In the genomic region with DNA sequence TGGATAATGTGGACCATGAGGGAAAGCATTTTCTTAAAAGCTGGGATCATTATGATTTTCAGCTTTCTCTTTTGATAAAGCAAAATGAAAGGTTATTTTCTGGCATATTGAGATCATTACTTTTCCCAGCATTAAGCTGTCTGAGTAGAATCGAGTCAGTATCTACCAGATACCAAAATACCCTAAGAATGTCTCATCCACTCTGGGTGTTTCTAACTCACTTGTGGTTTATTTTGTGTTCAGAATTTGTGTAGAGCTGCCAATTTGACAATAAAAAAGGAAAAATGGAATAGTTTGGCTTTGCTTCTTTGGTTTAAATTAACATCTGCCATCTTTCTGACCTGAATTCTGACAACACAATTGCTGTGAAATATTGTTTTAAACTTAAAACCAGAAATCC, we compare ENCODE assay signal across 18 cellular contexts.
DNase-seq lines count a peak whose midpoint lies in the region; ATAC-seq and TF ChIP-seq lines count a peak whose summit lies in the region.
"Had no signal": no experiment of that assay in that cellular context is flagged by ENCODE, and none has a peak within 500 bp of the region (broad histone marks: within the 10 kb centered on the region; RNA-seq: fewer than 3 reads in every experiment).

No MANE protein-coding gene starts in this region.

- H4K5ac ChIP-seq in H9 (ENCODE audit: insufficient read length, low read depth, low read length), result no peak overlapping the region

- H4K20me1 ChIP-seq in H9 (ENCODE audit: control insufficient read depth, insufficient read depth, insufficient read length) (no peaks in the 10 kb centered on the region), osteoblast (ENCODE audit: insufficient read depth, low read length) (no peaks in the 10 kb centered on the region)

- no peak overlapping the region for H3K18ac ChIP-seq in H9 (ENCODE audit: insufficient read length, low read depth, low read length)

- no peak overlapping the region for H2BK20ac ChIP-seq in H9 (ENCODE audit: low read depth, low read length, poor library complexity, severe bottlenecking)

- H3K4me1 ChIP-seq in H9 (ENCODE audit: insufficient read depth, low read length), result no peaks in the 10 kb centered on the region
- no peaks in the 10 kb centered on the region for H3K4me1 ChIP-seq in osteoblast (ENCODE audit: insufficient read depth, low read length)

- H3K4me3 Mint-ChIP-seq in H9, result no peak overlapping the region
- no peak overlapping the region for H3K4me3 Mint-ChIP-seq in progenitor cell of endocrine pancreas (ENCODE audit: low read depth)
- H3K4me3 Mint-ChIP-seq: CD4-positive, alpha-beta T cell had no signal

- WGBS in H9 (ENCODE audit: extremely low coverage, insufficient read length, low lambda C conversion rate), result no CpG with 5 or more reads among the region's 1 CpG

- no peak overlapping the region for H2BK15ac ChIP-seq in H9 (ENCODE audit: low read depth, low read length)

- no peaks in the 10 kb centered on the region for H3K36me3 ChIP-seq in osteoblast (ENCODE audit: insufficient read depth, low read length)

- no peaks in the 10 kb centered on the region for H3K27me3 Mint-ChIP-seq in H9 (ENCODE audit: low read depth)
- H3K27me3 Mint-ChIP-seq in progenitor cell of endocrine pancreas, result no peaks in the 10 kb centered on the region
- H3K27me3 Mint-ChIP-seq: CD4-positive, alpha-beta T cell had no signal

- no peak overlapping the region for H4K8ac ChIP-seq in H9 (replicated peaks; ENCODE audit: insufficient read length, low read depth, low read length)

- H3K36me3 Mint-ChIP-seq in H9 (ENCODE audit: insufficient read depth in 1 of 3, low read depth in 3 of 3), result no peaks in the 10 kb centered on the region
- H3K36me3 Mint-ChIP-seq in progenitor cell of endocrine pancreas (ENCODE audit: insufficient read depth), result no peaks in the 10 kb centered on the region

- TF ChIP-seq CTCF in AG10803 (conservative IDR thresholded peaks at IDR 0.05; ENCODE audit: low read length) (no peak), H9 (conservative IDR thresholded peaks at IDR 0.05) (no peak), progenitor cell of endocrine pancreas (IDR thresholded peaks at IDR 0.05; ENCODE audit: unreplicated experiment) (no peak), osteoblast (IDR thresholded peaks at IDR 0.05; ENCODE audit: extremely low read depth, low read depth, low read length) (no peak)

- H3K9ac ChIP-seq in H9 (ENCODE audit: extremely low read depth, insufficient read length, low read length), result no peak overlapping the region

- no peak overlapping the region for H4K91ac ChIP-seq in H9 (ENCODE audit: insufficient read length, low read depth, low read length)

- H3K27me3 ChIP-seq in H9 (ENCODE audit: insufficient read depth, low read length) (no peaks in the 10 kb centered on the region), osteoblast (ENCODE audit: insufficient read depth, low read length) (no peaks in the 10 kb centered on the region)

- H3K4me1 Mint-ChIP-seq in H9 (0 out of 4 replicates have a peak, but pooled peaks cover 0 to 2% of the 10 kb centered on the region in 2 experiments), progenitor cell of endocrine pancreas (ENCODE audit: low read depth) (peaks cover 26% of the 10 kb centered on the region)

- DNase-seq in AG10803 (ENCODE audit: low read depth) (peak; percentile 34), H9 (no peak), astrocyte of the hippocampus (ENCODE audit: low read depth, low spot score) (peak; percentile 23), progenitor cell of endocrine pancreas (ENCODE audit: low spot score, unreplicated experiment) (no peak), osteoblast (ENCODE audit: insufficient read length, low spot score, missing footprints) (no peak), NCI-H526 treated with DMSO at 0.1 percent for 48 hours (lab: John Stamatoyannopoulos, UW) (no peak), SKM-1 treated with dmso at 0.1 percent for 144 hours (lab: John Stamatoyannopoulos, UW; ENCODE audit: unreplicated experiment) (no peak)
- DNase-seq: 8988T; AML-193; CD4-positive, alpha-beta T cell; DMS153; DMS79; GDM1; HCEC 1CT had no signal

- H3K27ac Mint-ChIP-seq in H9 (no peak overlapping the region), progenitor cell of endocrine pancreas (peak overlapping the region; percentile 62)
- H3K27ac Mint-ChIP-seq: CD4-positive, alpha-beta T cell had no signal

- H3K14ac ChIP-seq in H9 (ENCODE audit: insufficient read depth, low read length), result no peak overlapping the region

- no peaks in the 10 kb centered on the region for H3K79me2 ChIP-seq in H9 (ENCODE audit: insufficient read depth, low read length)
- no peaks in the 10 kb centered on the region for H3K79me2 ChIP-seq in osteoblast (ENCODE audit: insufficient read depth, low read length)

- H3K27ac ChIP-seq in H9 (ENCODE audit: insufficient read length, low read depth, low read length) (no peak overlapping the region), osteoblast (ENCODE audit: low read depth, low read length) (no peak overlapping the region)
- H3K27ac ChIP-seq: C4-2B, HL-60 had no signal

- no peak overlapping the region for H2BK5ac ChIP-seq in H9 (ENCODE audit: insufficient read length, low read length)

- no peak overlapping the region for H2BK12ac ChIP-seq in H9 (ENCODE audit: insufficient read length, low read depth, low read length)

- H3K4me3 ChIP-seq in AG10803 (ENCODE audit: low read length) (no peak overlapping the region), osteoblast (ENCODE audit: insufficient read depth, low read length) (no peak overlapping the region)
- H3K4me3 ChIP-seq: K562 had no signal

- H3T11ph ChIP-seq in H9 (ENCODE audit: low read length), result peak overlapping the region; percentile 6

- no peak for ATAC-seq in GM18858 (IDR thresholded peaks at IDR 0.05; ENCODE audit: unreplicated experiment)
- ATAC-seq: K562 had no signal

- H2AK5ac ChIP-seq in H9 (ENCODE audit: insufficient read length, low read length), result no peak overlapping the region

- no peak overlapping the region for H2BK120ac ChIP-seq in H9 (ENCODE audit: low read depth, low read length, poor library complexity, severe bottlenecking)

- no peak overlapping the region for H3K23ac ChIP-seq in H9 (ENCODE audit: insufficient read length, low read depth, low read length)

- H3K23me2 ChIP-seq in H9 (ENCODE audit: insufficient read length, low read depth, low read length, poor library complexity, severe bottlenecking), result no peaks in the 10 kb centered on the region

- H3K9me3 ChIP-seq in H9 (ENCODE audit: control insufficient read depth, low read depth, low read length) (no peaks in the 10 kb centered on the region), osteoblast (ENCODE audit: low read depth, low read length) (no peaks in the 10 kb centered on the region)

- H3K4me2 ChIP-seq in H9 (ENCODE audit: insufficient read depth, insufficient read length, low read length) (no peak overlapping the region), osteoblast (ENCODE audit: insufficient read depth, low read length) (no peak overlapping the region)

- no peak overlapping the region for H3K4ac ChIP-seq in H9 (ENCODE audit: low read depth, low read length)

- H3K56ac ChIP-seq in H9 (ENCODE audit: insufficient read length, low read depth, low read length), result no peak overlapping the region

- H3K9me3 Mint-ChIP-seq in H9 (no peaks in the 10 kb centered on the region), progenitor cell of endocrine pancreas (ENCODE audit: low read depth) (no peaks in the 10 kb centered on the region)
- H3K9me3 Mint-ChIP-seq: CD4-positive, alpha-beta T cell had no signal

- H2AFZ ChIP-seq in H9 (ENCODE audit: low read length) (no peak overlapping the region), osteoblast (ENCODE audit: low read length) (no peak overlapping the region)

- no peaks in the 10 kb centered on the region for H3K79me1 ChIP-seq in H9 (ENCODE audit: insufficient read depth, low read depth, low read length, poor library complexity, severe bottlenecking)

Comparison
In these comparisons a context has a peak if more than half of its experiments do, and no peak if none do; other contexts are left out.
1. DNase-seq: peak in AG10803 (single experiment) and astrocyte of the hippocampus (single experiment); none in H9 (single experiment), progenitor cell of endocrine pancreas (single experiment), osteoblast (single experiment), NCI-H526 treated with DMSO at 0.1 percent for 48 hours (single experiment) and SKM-1 treated with dmso at 0.1 percent for 144 hours (single experiment).